ENCODE assay signal across 9 cellular contexts in the genomic region with DNA sequence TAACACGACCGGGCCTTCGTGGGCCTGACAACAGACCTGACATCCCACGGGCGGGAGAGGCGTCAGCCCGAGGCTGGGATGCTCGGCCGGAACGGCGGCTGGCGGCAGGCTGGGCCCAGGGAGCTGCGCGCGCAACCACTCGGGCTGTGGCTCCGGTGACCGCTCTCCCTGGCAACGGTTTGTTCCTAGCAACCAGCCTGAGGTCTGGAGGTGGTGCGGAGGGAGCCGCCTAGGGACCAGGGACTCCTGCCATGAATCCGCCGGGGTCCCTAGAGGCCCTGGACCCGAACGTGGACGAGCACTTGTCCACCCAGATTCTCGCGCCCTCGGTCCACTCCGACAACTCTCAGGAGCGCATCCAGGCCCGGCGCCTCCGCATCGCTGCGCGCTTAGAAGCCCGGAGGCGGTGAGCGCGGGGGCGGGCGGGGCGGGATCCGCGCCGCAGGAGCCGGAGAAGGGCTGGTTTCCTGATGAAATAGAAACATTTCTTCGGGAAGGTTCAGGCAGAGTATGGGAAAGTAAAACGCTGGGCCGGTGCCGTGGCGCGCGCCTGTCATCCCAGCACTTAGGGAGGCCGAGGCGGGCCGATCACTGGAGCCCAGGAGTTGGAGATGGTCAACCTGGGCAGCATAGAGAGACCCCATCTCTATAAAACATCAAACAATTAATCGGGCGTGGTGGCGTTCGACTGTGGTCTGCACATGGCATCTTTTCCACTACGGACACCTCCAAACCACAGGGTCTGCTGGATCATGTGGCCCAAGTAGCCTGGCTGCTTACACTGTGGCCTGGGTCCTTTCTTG. TPM values are rescaled to one million over a fixed set of nuclear protein-coding genes. Genes with fewer than 3 reads are reported as not detected.
DNase-seq lines count a peak whose midpoint lies in the region; ATAC-seq, FAIRE-seq and TF ChIP-seq lines count a peak whose summit lies in the region.
"Had no signal": no experiment of that assay in that cellular context is flagged by ENCODE, and none has a peak within 500 bp of the region (broad histone marks: within the 10 kb centered on the region; RNA-seq: fewer than 3 reads in every experiment).

Gene DRC1, plus strand, starts transcription at position 182 of the 803 bp plus-strand sequence. Its CDS starts 70 bp downstream, at position 252.

- CTCF ChIA-PET in CD8-positive, alpha-beta T cell (lab: Charles Lee), result no interaction called here

- TF ChIP-seq CTCF in astrocyte (IDR thresholded peaks at IDR 0.05; ENCODE audit: insufficient read depth, low read depth, low read length), result no peak
- TF ChIP-seq CTCF in progenitor cell of endocrine pancreas (IDR thresholded peaks at IDR 0.05; ENCODE audit: unreplicated experiment), result no peak
- TF ChIP-seq CTCF in CD8-positive, alpha-beta T cell (IDR thresholded peaks at IDR 0.05), result no peak

- intact Hi-C loops in left ventricle myocardium superior (cut with micrococcal nuclease), result no loop called here
- intact Hi-C loops in CD8-positive, alpha-beta T cell (cut with DNase I, micrococcal nuclease), result no loop called here

- H3K4me3 ChIP-seq in astrocyte (ENCODE audit: insufficient read depth, low read depth, low read length), result peak within 1 kb of the TSS; percentile 64
- no peak within 1 kb of the TSS for H3K4me3 ChIP-seq in CD8-positive, alpha-beta T cell (ENCODE audit: low read depth, low read length)

- POLR2A ChIA-PET in CD8-positive, alpha-beta T cell (lab: Charles Lee), result no interaction called here

- no peaks in the 10 kb centered on the region for H4K20me1 ChIP-seq in astrocyte (ENCODE audit: insufficient read depth, low read length)

- peak within 1 kb of the TSS; percentile 81 for H3K9ac ChIP-seq in astrocyte (ENCODE audit: low read length)

- H3K27me3 Mint-ChIP-seq in astrocyte (ENCODE audit: low read depth, unreplicated experiment) (no peaks in the 10 kb centered on the region), progenitor cell of endocrine pancreas (peaks cover 9% of the 10 kb centered on the region)
- peaks cover 23% of the 10 kb centered on the region for H3K27me3 Mint-ChIP-seq in CD8-positive, alpha-beta T cell (ENCODE audit: low read depth)

- H3K4me1 Mint-ChIP-seq in astrocyte (ENCODE audit: low read depth, unreplicated experiment) (peaks cover 6% of the 10 kb centered on the region), progenitor cell of endocrine pancreas (ENCODE audit: low read depth) (no peaks in the 10 kb centered on the region)
- H3K4me1 Mint-ChIP-seq in CD8-positive, alpha-beta T cell (ENCODE audit: low read depth), result peaks cover 18% of the 10 kb centered on the region

- H3K27me3 ChIP-seq in astrocyte (ENCODE audit: insufficient read depth, low read length), result no peaks in the 10 kb centered on the region
- H3K27me3 ChIP-seq in CD8-positive, alpha-beta T cell (ENCODE audit: insufficient read depth, low read length), result peaks cover 5% of the 10 kb centered on the region

- peak; percentile 87 for ATAC-seq in left ventricle myocardium superior
- ATAC-seq in HG03039 (IDR thresholded peaks at IDR 0.05; ENCODE audit: unreplicated experiment), result no peak
- ATAC-seq in CD8-positive, alpha-beta T cell, result no peak

- no peak for FAIRE-seq in astrocyte (lab: Jason Lieb, UNC)

- peaks cover 9% of the 10 kb centered on the region for H3K4me1 ChIP-seq in astrocyte (ENCODE audit: insufficient read depth, low read length)
- no peaks in the 10 kb centered on the region for H3K4me1 ChIP-seq in CD8-positive, alpha-beta T cell (ENCODE audit: insufficient read depth, low read length)

- peak within 1 kb of the TSS; percentile 87 for H3K4me2 ChIP-seq in astrocyte (ENCODE audit: low read length)

- H3K27ac Mint-ChIP-seq in astrocyte (ENCODE audit: unreplicated experiment) (peak within 1 kb of the TSS; percentile 83), progenitor cell of endocrine pancreas (no peak within 1 kb of the TSS)
- no peak within 1 kb of the TSS for H3K27ac Mint-ChIP-seq in CD8-positive, alpha-beta T cell

- H3K36me3 ChIP-seq in astrocyte (ENCODE audit: insufficient read depth, low read length), result no peaks in the 10 kb centered on the region
- no peaks in the 10 kb centered on the region for H3K36me3 ChIP-seq in CD8-positive, alpha-beta T cell (ENCODE audit: insufficient read depth, low read length)

- H3K9me3 Mint-ChIP-seq in astrocyte (ENCODE audit: unreplicated experiment), result no peaks in the 10 kb centered on the region
- no peaks in the 10 kb centered on the region for H3K9me3 Mint-ChIP-seq in progenitor cell of endocrine pancreas (ENCODE audit: low read depth)
- H3K9me3 Mint-ChIP-seq in CD8-positive, alpha-beta T cell, result no peaks in the 10 kb centered on the region

- H3K27ac ChIP-seq in astrocyte (ENCODE audit: low read depth, low read length), result peak within 1 kb of the TSS; percentile 83
- H3K27ac ChIP-seq in CD8-positive, alpha-beta T cell (ENCODE audit: low read depth, low read length), result no peak within 1 kb of the TSS

- H3K36me3 Mint-ChIP-seq in astrocyte (ENCODE audit: low read depth, unreplicated experiment), result no peaks in the 10 kb centered on the region
- peaks cover under 1% of the 10 kb centered on the region for H3K36me3 Mint-ChIP-seq in progenitor cell of endocrine pancreas (ENCODE audit: insufficient read depth)
- H3K36me3 Mint-ChIP-seq in CD8-positive, alpha-beta T cell, result peaks cover under 1% of the 10 kb centered on the region

- peak within 1 kb of the TSS; percentile 77 for H2AFZ ChIP-seq in astrocyte (ENCODE audit: low read depth, low read length)

- H3K4me3 Mint-ChIP-seq in astrocyte (ENCODE audit: unreplicated experiment) (peak within 1 kb of the TSS; percentile 73), progenitor cell of endocrine pancreas (ENCODE audit: low read depth) (peak within 1 kb of the TSS; percentile 41)
- no peak within 1 kb of the TSS for H3K4me3 Mint-ChIP-seq in CD8-positive, alpha-beta T cell

- H3K9me3 ChIP-seq in astrocyte (ENCODE audit: insufficient read depth, low read depth, low read length), result no peaks in the 10 kb centered on the region
- no peaks in the 10 kb centered on the region for H3K9me3 ChIP-seq in CD8-positive, alpha-beta T cell (ENCODE audit: low read length)

- peak; percentile 56 for DNase-seq in GM04504 (ENCODE audit: low read depth)
- DNase-seq in NCI-H187 treated with DMSO at 0.1 percent for 48 hours (lab: John Stamatoyannopoulos, UW), result peak; percentile 74
- DNase-seq in astrocyte (ENCODE audit: low read depth), result peak; percentile 62
- DNase-seq in left ventricle myocardium superior, result peak; percentile 69
- DNase-seq in progenitor cell of endocrine pancreas (ENCODE audit: low spot score, unreplicated experiment), result peak; percentile 78
- DNase-seq in activated effector memory CD4-positive, alpha-beta T cell treated with Interleukin-2 at 50 U/mL for 16 hours, result no peak
- no peak for DNase-seq in CD8-positive, alpha-beta T cell

- no peaks in the 10 kb centered on the region for H3K79me2 ChIP-seq in astrocyte (ENCODE audit: insufficient read depth, low read length)

RNA-seq across cellular contexts. Expression of gene DRC1, which starts in this region (rescaled TPM):
- 0.27 and 0.41 TPM in 2 replicates for total RNA-seq in astrocyte
- not detected for total RNA-seq in left ventricle myocardium superior
- total RNA-seq in progenitor cell of endocrine pancreas, result 0.49 and 0.57 TPM in 2 replicates
- not detected for total RNA-seq in CD8-positive, alpha-beta T cell
- total RNA-seq: SK-MEL-5 had no signal

Comparison
In these comparisons a context has a peak if more than half of its experiments do, and no peak if none do; other contexts are left out.
1. Peak in DNase-seq, H3K4me3 ChIP-seq, H3K27ac ChIP-seq, H3K9ac ChIP-seq and H3K4me2 ChIP-seq in astrocyte; RNA of the gene not detected or under 1 TPM.
2. Peak in DNase-seq and ATAC-seq in left ventricle myocardium superior; RNA of the gene not detected or under 1 TPM.
3. Peak in DNase-seq in progenitor cell of endocrine pancreas; RNA of the gene not detected or under 1 TPM.
4. DNase-seq: peak in GM04504 (single experiment) and NCI-H187 treated with DMSO at 0.1 percent for 48 hours (single experiment); none in activated effector memory CD4-positive, alpha-beta T cell treated with Interleukin-2 at 50 U/mL for 16 hours (single experiment) and CD8-positive, alpha-beta T cell (0 of 7).